9 cellular contexts compared by ENCODE assay signal in genomic region chr2:202172439-202173191, GRCh38.
DNase-seq lines count a peak whose midpoint lies in the region; ATAC-seq and TF ChIP-seq lines count a peak whose summit lies in the region.
"Had no signal": no experiment of that assay in that cellular context is flagged by ENCODE, and none has a peak within 500 bp of the region (broad histone marks: within the 10 kb centered on the region; RNA-seq: fewer than 3 reads in every experiment).

No MANE protein-coding gene starts in this region.

- peak in 1 of 3 donors; percentile 56 for DNase-seq in CD4-positive, CD25-positive, alpha-beta regulatory T cell
- DNase-seq in SK-N-SH (no peak), kidney tubule cell (ENCODE audit: low spot score) (peak; percentile 81), Ammon's horn (ENCODE audit: low spot score) (no peak), NCI-H446 (lab: John Stamatoyannopoulos, UW) (no peak), heart right ventricle (no peak)
- DNase-seq: NCI-H524 treated with DMSO at 0.1 percent for 48 hours had no signal

- WGBS in SK-N-SH (ENCODE audit: low lambda C conversion rate), result 62% methylated on average over 6 of the region's 6 CpGs
- WGBS in heart right ventricle, 2 donors, result 42 to 64% methylated on average over 6 of the region's 6 CpGs

- H3K4me3 ChIP-seq in CD4-positive, CD25-positive, alpha-beta regulatory T cell (ENCODE audit: low read depth, low read length), result no peak overlapping the region
- H3K4me3 ChIP-seq in SK-N-SH (ENCODE audit: low read depth in 2 of 2, low read length in 1 of 2) (no peak overlapping the region), heart right ventricle (no peak overlapping the region)

- H3K9me2 ChIP-seq in SK-N-SH, result no peaks in the 10 kb centered on the region

- CTCF ChIA-PET in SK-N-SH (lab: Yijun Ruan, JAX), result interaction anchor here (1.5 to 2.0 kb wide), 2 partner anchors 295 to 313 kb away, joined by 3 to 13 read pairs; no protein-coding TSS in a partner anchor

- POLR2A ChIA-PET in SK-N-SH (lab: Yijun Ruan, JAX), result no interaction called here

- H4K20me1 ChIP-seq in SK-N-SH (ENCODE audit: insufficient read depth), result no peaks in the 10 kb centered on the region

- H3K27me3 Mint-ChIP-seq in CD4-positive, CD25-positive, alpha-beta regulatory T cell, result no peaks in the 10 kb centered on the region

- H3K27ac Mint-ChIP-seq in CD4-positive, CD25-positive, alpha-beta regulatory T cell, result peak overlapping the region in 2 of 3 donors; percentile 42 to 72

- H3K4me1 ChIP-seq in CD4-positive, CD25-positive, alpha-beta regulatory T cell (ENCODE audit: control insufficient read depth, insufficient read depth, low read length, poor library complexity, severe bottlenecking), result peaks cover 9% of the 10 kb centered on the region
- H3K4me1 ChIP-seq in SK-N-SH (ENCODE audit: control insufficient read depth in 1 of 2, insufficient read depth in 2 of 2, low read depth in 1 of 2, low read length in 1 of 2) (peaks cover 0 to 2% of the 10 kb centered on the region in 2 experiments; a peak in 1 of 4 replicates), heart right ventricle (peaks cover 0 to 19% (median 6%) of the 10 kb centered on the region in 9 donors)

- no peaks in the 10 kb centered on the region for H3F3A ChIP-seq in SK-N-SH (replicated peaks; ENCODE audit: insufficient read depth)

- no peak overlapping the region for H3K4me2 ChIP-seq in SK-N-SH

- peaks cover 8 to 21% (median 12%) of the 10 kb centered on the region in 4 donors for H3K4me1 Mint-ChIP-seq in CD4-positive, CD25-positive, alpha-beta regulatory T cell

- no peak for TF ChIP-seq EP300 in SK-N-SH (IDR thresholded peaks at IDR 0.05; ENCODE audit: borderline replicate concordance in 1 of 2, low read depth in 1 of 2, low read length in 1 of 2)

- H2AFZ ChIP-seq in SK-N-SH (ENCODE audit: low read depth), result peak overlapping the region; percentile 58

- peak in 1 of 2 donors; percentile 41 for ATAC-seq in CD4-positive, CD25-positive, alpha-beta regulatory T cell (ENCODE audit: low read depth in 2 of 2)
- ATAC-seq in GM21360 (IDR thresholded peaks at IDR 0.05; ENCODE audit: unreplicated experiment), result peak; percentile 71
- ATAC-seq in GM18861 (IDR thresholded peaks at IDR 0.05; ENCODE audit: unreplicated experiment), result no peak
- no peak for ATAC-seq in heart right ventricle

- H3K36me3 Mint-ChIP-seq in CD4-positive, CD25-positive, alpha-beta regulatory T cell, result no peaks in the 10 kb centered on the region

- H3K27me3 ChIP-seq in CD4-positive, CD25-positive, alpha-beta regulatory T cell (ENCODE audit: control insufficient read depth, insufficient read depth, low read length), result no peaks in the 10 kb centered on the region
- H3K27me3 ChIP-seq in SK-N-SH (ENCODE audit: insufficient read depth) (no peaks in the 10 kb centered on the region), heart right ventricle (peaks cover 0 to 13% (median 0%) of the 10 kb centered on the region in 7 donors)

- H3K36me3 ChIP-seq in CD4-positive, CD25-positive, alpha-beta regulatory T cell (ENCODE audit: control insufficient read depth, insufficient read depth, low read length), result no peaks in the 10 kb centered on the region
- H3K36me3 ChIP-seq in SK-N-SH (replicated peaks in 1 of 2; ENCODE audit: control insufficient read depth in 1 of 2, insufficient read depth in 2 of 2, low read length in 1 of 2), result no peaks in the 10 kb centered on the region
- no peaks in the 10 kb centered on the region for H3K36me3 ChIP-seq in heart right ventricle

- H3K79me2 ChIP-seq in SK-N-SH (ENCODE audit: insufficient read depth), result no peaks in the 10 kb centered on the region

- TF ChIP-seq CTCF in SK-N-SH (IDR thresholded peaks at IDR 0.05), result no peak
- TF ChIP-seq CTCF in heart right ventricle (IDR thresholded peaks at IDR 0.05), result no peak

- H3K9me3 ChIP-seq in CD4-positive, CD25-positive, alpha-beta regulatory T cell (ENCODE audit: control insufficient read depth in 2 of 2, low read length in 2 of 2), result no peaks in the 10 kb centered on the region
- H3K9me3 ChIP-seq in SK-N-SH (no peaks in the 10 kb centered on the region), heart right ventricle (no peaks in the 10 kb centered on the region)

- peak overlapping the region in 1 of 4 donors; percentile 50 for H3K4me3 Mint-ChIP-seq in CD4-positive, CD25-positive, alpha-beta regulatory T cell

- intact Hi-C loops in heart right ventricle (cut with DNase I), result loop anchor here in 5 of 10 donors (10.0 kb wide), 4 partner anchors 108 to 378 kb away; partner anchors contain the start of gene FZD7 (in 3 of the 5)

- H3K9me3 Mint-ChIP-seq in CD4-positive, CD25-positive, alpha-beta regulatory T cell, result no peaks in the 10 kb centered on the region

- no peak overlapping the region for H3K9ac ChIP-seq in SK-N-SH

- H3K27ac ChIP-seq in CD4-positive, CD25-positive, alpha-beta regulatory T cell (ENCODE audit: insufficient read depth, low read length, poor library complexity, severe bottlenecking), result no peak overlapping the region
- H3K27ac ChIP-seq in SK-N-SH (ENCODE audit: low read depth in 2 of 2, low read length in 1 of 2) (0 out of 4 replicates have a peak overlapping the region, but pooled peaks of 1 of the 2 experiments have one; percentile 16), heart right ventricle (no peak overlapping the region)

- TF ChIP-seq RAD21 in SK-N-SH (IDR thresholded peaks at IDR 0.05; ENCODE audit: low read length), result no peak

TF ChIP-seq in SK-N-SH, 30 proteins besides CTCF, POLR2A, EP300 and RAD21:
- peak; percentile 82 for TF ChIP-seq REST (IDR thresholded peaks at IDR 0.05; ENCODE audit: low read depth, low read length)
- no peak for TF ChIP-seq TCF12 (IDR thresholded peaks at IDR 0.05)
